Comparison of ENCODE assay signal across 1 cellular context in the genomic region with DNA sequence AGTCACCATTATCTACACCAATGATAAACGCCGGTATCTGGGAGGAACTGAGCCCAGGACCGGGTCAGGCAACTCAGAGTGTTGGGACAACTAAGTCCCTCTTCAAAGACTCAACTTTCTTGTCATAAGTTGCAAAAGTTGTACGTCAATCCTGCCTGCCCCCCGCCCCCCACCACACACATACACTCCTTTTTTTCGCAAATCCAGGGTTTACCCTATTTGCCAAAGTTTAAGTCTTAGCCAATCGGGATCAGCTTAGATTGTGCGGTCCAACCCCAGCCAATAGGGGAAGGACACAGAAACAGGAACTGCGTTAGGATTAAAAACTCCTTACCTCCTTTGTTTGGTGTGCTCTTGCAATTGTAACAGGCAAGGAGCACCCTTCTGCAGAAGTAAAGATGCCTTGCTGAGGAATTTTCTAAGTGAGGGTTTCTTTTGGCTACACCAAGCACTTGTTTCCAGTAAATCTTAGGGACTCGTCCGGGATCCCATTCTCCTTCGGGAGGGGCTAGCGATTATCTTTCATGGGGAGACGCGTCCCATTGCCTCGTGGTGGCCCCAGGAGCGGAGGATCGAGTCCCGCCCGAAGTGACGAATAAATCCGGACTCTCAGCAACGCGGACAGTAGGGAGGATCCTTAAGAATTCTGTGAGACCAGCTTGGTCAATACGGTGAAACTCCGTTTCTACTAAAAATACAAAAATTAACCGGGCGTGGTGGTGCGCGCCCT.
TF ChIP-seq lines count a peak whose summit lies in the region.

No MANE protein-coding gene starts in this region.

TF ChIP-seq in HEK293, 187 proteins besides CTCF, POLR2A, EP300 and RAD21 (continued from another document):
- TF ChIP-seq, protein P1, sequence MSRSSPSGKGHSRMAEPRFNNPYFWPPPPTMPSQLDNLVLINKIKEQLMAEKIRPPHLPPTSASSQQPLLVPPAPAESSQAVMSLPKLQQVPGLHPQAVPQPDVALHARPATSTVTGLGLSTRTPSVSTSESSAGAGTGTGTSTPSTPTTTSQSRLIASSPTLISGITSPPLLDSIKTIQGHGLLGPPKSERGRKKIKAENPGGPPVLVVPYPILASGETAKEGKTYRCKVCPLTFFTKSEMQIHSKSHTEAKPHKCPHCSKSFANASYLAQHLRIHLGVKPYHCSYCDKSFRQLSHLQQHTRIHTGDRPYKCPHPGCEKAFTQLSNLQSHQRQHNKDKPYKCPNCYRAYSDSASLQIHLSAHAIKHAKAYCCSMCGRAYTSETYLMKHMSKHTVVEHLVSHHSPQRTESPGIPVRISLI (tag by site-specific recombination; IDR thresholded peaks at IDR 0.05) = peak; percentile 89
- TF ChIP-seq ZNF366 (tag by site-specific recombination; conservative IDR thresholded peaks at IDR 0.05) (peak; percentile 77), ZEB2 (tag by site-specific recombination; IDR thresholded peaks at IDR 0.05) (0 out of 2 replicates have a peak, but pooled peaks have one; percentile 13), ZNF580 (tag by site-specific recombination; IDR thresholded peaks at IDR 0.05) (peak; percentile 19; the same call in 1 of the 2 replicates), ZNF37A (tag by site-specific recombination; IDR thresholded peaks at IDR 0.05) (no peak), SP7 (tag by site-specific recombination; IDR thresholded peaks at IDR 0.05) (peak; percentile 15; the same call in 1 of the 2 replicates), KLF9 (tag by site-specific recombination; IDR thresholded peaks at IDR 0.05; ENCODE audit: low read depth) (0 out of 2 replicates have a peak, but pooled peaks have one; percentile 58), ZNF513 (tag by site-specific recombination; IDR thresholded peaks at IDR 0.05) (no peak), PATZ1 (tag by site-specific recombination; IDR thresholded peaks at IDR 0.05) (peak; percentile 91), WT1 (tag by site-specific recombination; IDR thresholded peaks at IDR 0.05) (peak; percentile 30; the same call in 1 of the 2 replicates), ZNF274 (IDR thresholded peaks at IDR 0.05; ENCODE audit: low read length) (no peak), ZNF274 (tag by site-specific recombination; IDR thresholded peaks at IDR 0.05; ENCODE audit: borderline replicate concordance) (no peak), ZNF561 (tag by site-specific recombination; IDR thresholded peaks at IDR 0.05; ENCODE audit: borderline replicate concordance) (peak; percentile 64; the same call in 1 of the 2 replicates), IKZF3 (tag by site-specific recombination; IDR thresholded peaks at IDR 0.05) (peak; percentile 82), ZNF302 (tag by site-specific recombination; IDR thresholded peaks at IDR 0.05; ENCODE audit: low read depth) (no peak), ZNF629 (tag by site-specific recombination; IDR thresholded peaks at IDR 0.05) (peak; percentile 81), ZNF324 (tag by site-specific recombination; IDR thresholded peaks at IDR 0.05) (0 out of 2 replicates have a peak, but pooled peaks have one; percentile 25), ZNF354C (tag by site-specific recombination; IDR thresholded peaks at IDR 0.05; ENCODE audit: borderline replicate concordance, low read depth) (no peak), TRIM28 (IDR thresholded peaks at IDR 0.05; ENCODE audit: borderline replicate concordance, low read length) (0 out of 2 replicates have a peak, but pooled peaks have one; percentile 3), ZBTB10 (tag by site-specific recombination; IDR thresholded peaks at IDR 0.05) (peak; percentile 82; the same call in 1 of the 2 replicates), ZSCAN30 (tag by site-specific recombination; IDR thresholded peaks at IDR 0.05) (0 out of 2 replicates have a peak, but pooled peaks have one; percentile 29), ZBTB21 (tag by site-specific recombination; IDR thresholded peaks at IDR 0.05) (peak; percentile 53; the same call in 1 of the 2 replicates), GLI4 (tag by site-specific recombination; IDR thresholded peaks at IDR 0.05) (no peak), ZFHX2 (tag by site-specific recombination; conservative IDR thresholded peaks at IDR 0.05) (0 out of 2 replicates have a peak, but pooled peaks have one; percentile 5), SP2 (tag by site-specific recombination; IDR thresholded peaks at IDR 0.05) (peak; percentile 89), ZNF341 (tag by site-specific recombination; IDR thresholded peaks at IDR 0.05; ENCODE audit: low read depth) (peak; percentile 63), SP3 (tag by site-specific recombination; IDR thresholded peaks at IDR 0.05) (peak; percentile 53), ZNF501 (tag by site-specific recombination; IDR thresholded peaks at IDR 0.05) (0 out of 2 replicates have a peak, but pooled peaks have one; percentile 36)
- TF ChIP-seq, protein P2, sequence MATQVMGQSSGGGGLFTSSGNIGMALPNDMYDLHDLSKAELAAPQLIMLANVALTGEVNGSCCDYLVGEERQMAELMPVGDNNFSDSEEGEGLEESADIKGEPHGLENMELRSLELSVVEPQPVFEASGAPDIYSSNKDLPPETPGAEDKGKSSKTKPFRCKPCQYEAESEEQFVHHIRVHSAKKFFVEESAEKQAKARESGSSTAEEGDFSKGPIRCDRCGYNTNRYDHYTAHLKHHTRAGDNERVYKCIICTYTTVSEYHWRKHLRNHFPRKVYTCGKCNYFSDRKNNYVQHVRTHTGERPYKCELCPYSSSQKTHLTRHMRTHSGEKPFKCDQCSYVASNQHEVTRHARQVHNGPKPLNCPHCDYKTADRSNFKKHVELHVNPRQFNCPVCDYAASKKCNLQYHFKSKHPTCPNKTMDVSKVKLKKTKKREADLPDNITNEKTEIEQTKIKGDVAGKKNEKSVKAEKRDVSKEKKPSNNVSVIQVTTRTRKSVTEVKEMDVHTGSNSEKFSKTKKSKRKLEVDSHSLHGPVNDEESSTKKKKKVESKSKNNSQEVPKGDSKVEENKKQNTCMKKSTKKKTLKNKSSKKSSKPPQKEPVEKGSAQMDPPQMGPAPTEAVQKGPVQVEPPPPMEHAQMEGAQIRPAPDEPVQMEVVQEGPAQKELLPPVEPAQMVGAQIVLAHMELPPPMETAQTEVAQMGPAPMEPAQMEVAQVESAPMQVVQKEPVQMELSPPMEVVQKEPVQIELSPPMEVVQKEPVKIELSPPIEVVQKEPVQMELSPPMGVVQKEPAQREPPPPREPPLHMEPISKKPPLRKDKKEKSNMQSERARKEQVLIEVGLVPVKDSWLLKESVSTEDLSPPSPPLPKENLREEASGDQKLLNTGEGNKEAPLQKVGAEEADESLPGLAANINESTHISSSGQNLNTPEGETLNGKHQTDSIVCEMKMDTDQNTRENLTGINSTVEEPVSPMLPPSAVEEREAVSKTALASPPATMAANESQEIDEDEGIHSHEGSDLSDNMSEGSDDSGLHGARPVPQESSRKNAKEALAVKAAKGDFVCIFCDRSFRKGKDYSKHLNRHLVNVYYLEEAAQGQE (tag by site-specific recombination; IDR thresholded peaks at IDR 0.05) = peak; percentile 19; the same call in 1 of the 2 replicates
- TF ChIP-seq, protein P3, sequence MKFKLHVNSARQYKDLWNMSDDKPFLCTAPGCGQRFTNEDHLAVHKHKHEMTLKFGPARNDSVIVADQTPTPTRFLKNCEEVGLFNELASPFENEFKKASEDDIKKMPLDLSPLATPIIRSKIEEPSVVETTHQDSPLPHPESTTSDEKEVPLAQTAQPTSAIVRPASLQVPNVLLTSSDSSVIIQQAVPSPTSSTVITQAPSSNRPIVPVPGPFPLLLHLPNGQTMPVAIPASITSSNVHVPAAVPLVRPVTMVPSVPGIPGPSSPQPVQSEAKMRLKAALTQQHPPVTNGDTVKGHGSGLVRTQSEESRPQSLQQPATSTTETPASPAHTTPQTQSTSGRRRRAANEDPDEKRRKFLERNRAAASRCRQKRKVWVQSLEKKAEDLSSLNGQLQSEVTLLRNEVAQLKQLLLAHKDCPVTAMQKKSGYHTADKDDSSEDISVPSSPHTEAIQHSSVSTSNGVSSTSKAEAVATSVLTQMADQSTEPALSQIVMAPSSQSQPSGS (tag by site-specific recombination; IDR thresholded peaks at IDR 0.05; ENCODE audit: low read depth) = no peak
- TF ChIP-seq, protein P4, sequence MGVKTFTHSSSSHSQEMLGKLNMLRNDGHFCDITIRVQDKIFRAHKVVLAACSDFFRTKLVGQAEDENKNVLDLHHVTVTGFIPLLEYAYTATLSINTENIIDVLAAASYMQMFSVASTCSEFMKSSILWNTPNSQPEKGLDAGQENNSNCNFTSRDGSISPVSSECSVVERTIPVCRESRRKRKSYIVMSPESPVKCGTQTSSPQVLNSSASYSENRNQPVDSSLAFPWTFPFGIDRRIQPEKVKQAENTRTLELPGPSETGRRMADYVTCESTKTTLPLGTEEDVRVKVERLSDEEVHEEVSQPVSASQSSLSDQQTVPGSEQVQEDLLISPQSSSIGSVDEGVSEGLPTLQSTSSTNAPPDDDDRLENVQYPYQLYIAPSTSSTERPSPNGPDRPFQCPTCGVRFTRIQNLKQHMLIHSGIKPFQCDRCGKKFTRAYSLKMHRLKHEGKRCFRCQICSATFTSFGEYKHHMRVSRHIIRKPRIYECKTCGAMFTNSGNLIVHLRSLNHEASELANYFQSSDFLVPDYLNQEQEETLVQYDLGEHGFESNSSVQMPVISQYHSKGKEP (tag by site-specific recombination; IDR thresholded peaks at IDR 0.05) = 0 out of 2 replicates have a peak, but pooled peaks have one; percentile 35
- TF ChIP-seq, protein P5, sequence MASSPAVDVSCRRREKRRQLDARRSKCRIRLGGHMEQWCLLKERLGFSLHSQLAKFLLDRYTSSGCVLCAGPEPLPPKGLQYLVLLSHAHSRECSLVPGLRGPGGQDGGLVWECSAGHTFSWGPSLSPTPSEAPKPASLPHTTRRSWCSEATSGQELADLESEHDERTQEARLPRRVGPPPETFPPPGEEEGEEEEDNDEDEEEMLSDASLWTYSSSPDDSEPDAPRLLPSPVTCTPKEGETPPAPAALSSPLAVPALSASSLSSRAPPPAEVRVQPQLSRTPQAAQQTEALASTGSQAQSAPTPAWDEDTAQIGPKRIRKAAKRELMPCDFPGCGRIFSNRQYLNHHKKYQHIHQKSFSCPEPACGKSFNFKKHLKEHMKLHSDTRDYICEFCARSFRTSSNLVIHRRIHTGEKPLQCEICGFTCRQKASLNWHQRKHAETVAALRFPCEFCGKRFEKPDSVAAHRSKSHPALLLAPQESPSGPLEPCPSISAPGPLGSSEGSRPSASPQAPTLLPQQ (tag by site-specific recombination; IDR thresholded peaks at IDR 0.05) = no peak
